8 cellular contexts compared by ENCODE assay signal in the genomic region with DNA sequence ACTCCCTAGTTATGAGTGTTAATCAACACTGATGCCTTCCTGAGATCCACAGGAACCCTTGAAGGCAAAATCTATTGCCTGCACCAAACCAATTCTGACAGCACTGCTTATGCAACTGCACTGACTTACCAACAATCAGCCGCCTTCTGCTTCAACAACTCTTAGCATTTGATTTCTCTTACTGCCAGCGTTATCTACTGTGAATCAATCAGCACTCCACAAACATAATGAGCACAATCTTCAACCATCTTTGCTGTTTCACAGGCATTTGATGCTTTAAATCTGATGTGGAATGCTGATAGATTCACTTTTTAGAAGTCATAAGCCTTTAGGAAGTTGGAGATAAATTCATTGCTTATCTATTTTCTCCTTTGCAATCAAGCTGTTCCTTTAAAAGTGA. TPM values are rescaled to one million over a fixed set of nuclear protein-coding genes. Genes with fewer than 3 reads are reported as not detected.
DNase-seq lines count a peak whose midpoint lies in the region; ATAC-seq and TF ChIP-seq lines count a peak whose summit lies in the region.
"Not testable (repeated sequence)": the region's sequence is repeated elsewhere in the genome, so short reads cannot be mapped to it uniquely, and the experiment has no call there.
"Had no signal": no experiment of that assay in that cellular context is flagged by ENCODE, and none has a peak within 500 bp of the region (broad histone marks: within the 10 kb centered on the region; RNA-seq: fewer than 3 reads in every experiment).

No MANE protein-coding gene starts in this region.

- CTCF ChIA-PET in CD8-positive, alpha-beta T cell (lab: Charles Lee), result interaction anchor here (1.5 to 4.1 kb wide), 2 partner anchors 377 to 474 kb away, joined by 4 to 50 read pairs; no protein-coding TSS in a partner anchor

- peaks cover 50% of the 10 kb centered on the region for H3K4me1 Mint-ChIP-seq in CD8-positive, alpha-beta T cell (ENCODE audit: low read depth)
- H3K4me1 Mint-ChIP-seq in activated CD4-positive, alpha-beta T cell treated with anti-CD3 and anti-CD28 coated beads, Interleukin-2, amount 10 ng/mL, durations not matched to agents 24 days and 14 days, result peaks cover 69% of the 10 kb centered on the region
- peaks cover 71% of the 10 kb centered on the region for H3K4me1 Mint-ChIP-seq in activated T-helper 1 cell treated with anti-CD3 and anti-CD28 coated beads, Interleukin-12 subunit alpha, Interleukin-12 subunit beta, Interleukin-2, Interleukin-4 antibody, amounts not matched to agents 30 ng/mL and 10 ng/mL and 1 ng/mL, durations not matched to agents 14 hours and 24 hours and 36 hours (ENCODE audit: low read depth)
- peaks cover 75% of the 10 kb centered on the region for H3K4me1 Mint-ChIP-seq in activated naive CD8-positive, alpha-beta T cell treated with anti-CD3 and anti-CD28 coated beads, Interleukin-2, amount 50 U/mL, for 24 hours
- H3K4me1 Mint-ChIP-seq in endodermal cell, result peaks cover 15% of the 10 kb centered on the region

- ATAC-seq in CD8-positive, alpha-beta T cell; activated naive CD8-positive, alpha-beta T cell treated with anti-CD3 and anti-CD28 coated beads, Interleukin-2, amount 50 U/mL, for 24 hours: not testable (repeated sequence)

- WGBS in endodermal cell (ENCODE audit: insufficient coverage in 1 of 2, insufficient read length in 1 of 2), 2 experiments, result 76 to 93% methylated on average over 2 of the region's 2 CpGs

- H3K27ac ChIP-seq in CD8-positive, alpha-beta T cell (ENCODE audit: low read depth, low read length); endodermal cell (ENCODE audit: low read depth, low read length): not testable (repeated sequence)
- peak overlapping the region; percentile 52 for H3K27ac ChIP-seq in neutrophil

- not testable (repeated sequence) for DNase-seq in CD8-positive, alpha-beta T cell; activated CD4-positive, alpha-beta T cell treated with anti-CD3 and anti-CD28 coated beads, Interleukin-2, amount 10 ng/mL, durations not matched to agents 24 days and 14 days; activated T-helper 1 cell treated with anti-CD3 and anti-CD28 coated beads, Interleukin-12 subunit alpha, Interleukin-12 subunit beta, Interleukin-2, Interleukin-4 antibody, amounts not matched to agents 30 ng/mL and 10 ng/mL and 1 ng/mL, durations not matched to agents 14 hours and 24 hours and 36 hours (ENCODE audit: low spot score); activated naive CD8-positive, alpha-beta T cell treated with anti-CD3 and anti-CD28 coated beads, Interleukin-2, amount 50 U/mL, for 24 hours; endodermal cell
- DNase-seq in NOMO-1 treated with DMSO at 0.1 percent for 48 hours (lab: John Stamatoyannopoulos, UW; ENCODE audit: unreplicated experiment), result peak; percentile 59

- not testable (repeated sequence) for H3K9me3 Mint-ChIP-seq in CD8-positive, alpha-beta T cell; activated CD4-positive, alpha-beta T cell treated with anti-CD3 and anti-CD28 coated beads, Interleukin-2, amount 10 ng/mL, durations not matched to agents 24 days and 14 days; activated T-helper 1 cell treated with anti-CD3 and anti-CD28 coated beads, Interleukin-12 subunit alpha, Interleukin-12 subunit beta, Interleukin-2, Interleukin-4 antibody, amounts not matched to agents 30 ng/mL and 10 ng/mL and 1 ng/mL, durations not matched to agents 14 hours and 24 hours and 36 hours; activated naive CD8-positive, alpha-beta T cell treated with anti-CD3 and anti-CD28 coated beads, Interleukin-2, amount 50 U/mL, for 24 hours; endodermal cell

- intact Hi-C loops in CD8-positive, alpha-beta T cell (cut with DNase I, micrococcal nuclease), result loop anchor here in 1 of 2 experiments (5.0 to 10.0 kb wide), 2 partner anchors 783 to 1644 kb away; no protein-coding TSS in a partner anchor
- intact Hi-C loops in activated CD4-positive, alpha-beta T cell treated with anti-CD3 and anti-CD28 coated beads, Interleukin-2, amount 10 ng/mL, durations not matched to agents 24 days and 14 days (cut with micrococcal nuclease), result not testable (repeated sequence)
- intact Hi-C loops in activated T-helper 1 cell treated with anti-CD3 and anti-CD28 coated beads, Interleukin-12 subunit alpha, Interleukin-12 subunit beta, Interleukin-2, Interleukin-4 antibody, amounts not matched to agents 30 ng/mL and 10 ng/mL and 1 ng/mL, durations not matched to agents 14 hours and 24 hours and 36 hours (cut with micrococcal nuclease), result loop anchor here (1.0 kb wide), 1 partner anchor 8 kb away; no protein-coding TSS in a partner anchor

- peak overlapping the region; percentile 38 for H3K27ac Mint-ChIP-seq in CD8-positive, alpha-beta T cell
- H3K27ac Mint-ChIP-seq in activated CD4-positive, alpha-beta T cell treated with anti-CD3 and anti-CD28 coated beads, Interleukin-2, amount 10 ng/mL, durations not matched to agents 24 days and 14 days, result peak overlapping the region; percentile 90
- H3K27ac Mint-ChIP-seq in activated T-helper 1 cell treated with anti-CD3 and anti-CD28 coated beads, Interleukin-12 subunit alpha, Interleukin-12 subunit beta, Interleukin-2, Interleukin-4 antibody, amounts not matched to agents 30 ng/mL and 10 ng/mL and 1 ng/mL, durations not matched to agents 14 hours and 24 hours and 36 hours, result peak overlapping the region; percentile 74
- H3K27ac Mint-ChIP-seq in activated naive CD8-positive, alpha-beta T cell treated with anti-CD3 and anti-CD28 coated beads, Interleukin-2, amount 50 U/mL, for 24 hours, result peak overlapping the region; percentile 73
- not testable (repeated sequence) for H3K27ac Mint-ChIP-seq in endodermal cell

- not testable (repeated sequence) for H3K9ac ChIP-seq in endodermal cell (ENCODE audit: extremely low read depth, low read length, poor library complexity, severe bottlenecking)

- not testable (repeated sequence) for H3K27me3 Mint-ChIP-seq in CD8-positive, alpha-beta T cell (ENCODE audit: low read depth); activated CD4-positive, alpha-beta T cell treated with anti-CD3 and anti-CD28 coated beads, Interleukin-2, amount 10 ng/mL, durations not matched to agents 24 days and 14 days; activated T-helper 1 cell treated with anti-CD3 and anti-CD28 coated beads, Interleukin-12 subunit alpha, Interleukin-12 subunit beta, Interleukin-2, Interleukin-4 antibody, amounts not matched to agents 30 ng/mL and 10 ng/mL and 1 ng/mL, durations not matched to agents 14 hours and 24 hours and 36 hours (ENCODE audit: insufficient read depth); activated naive CD8-positive, alpha-beta T cell treated with anti-CD3 and anti-CD28 coated beads, Interleukin-2, amount 50 U/mL, for 24 hours; endodermal cell (ENCODE audit: insufficient read depth)

- POLR2A ChIA-PET in CD8-positive, alpha-beta T cell (lab: Charles Lee), result interaction anchor here (0.6 kb wide), 1 partner anchor 79 kb away, joined by 3 read pairs; no protein-coding TSS in a partner anchor

- not testable (repeated sequence) for H3K36me3 ChIP-seq in CD8-positive, alpha-beta T cell (ENCODE audit: insufficient read depth, low read length)
- H3K36me3 ChIP-seq in endodermal cell (ENCODE audit: control insufficient read depth, insufficient read depth, low read length) (peaks cover 52% of the 10 kb centered on the region), neutrophil (peaks cover 20% of the 10 kb centered on the region)

- not testable (repeated sequence) for TF ChIP-seq CTCF in CD8-positive, alpha-beta T cell (IDR thresholded peaks at IDR 0.05); endodermal cell (conservative IDR thresholded peaks at IDR 0.05); neutrophil (IDR thresholded peaks at IDR 0.05)

- H3K4me3 Mint-ChIP-seq in CD8-positive, alpha-beta T cell; endodermal cell: not testable (repeated sequence)
- peak overlapping the region; percentile 58 for H3K4me3 Mint-ChIP-seq in activated CD4-positive, alpha-beta T cell treated with anti-CD3 and anti-CD28 coated beads, Interleukin-2, amount 10 ng/mL, durations not matched to agents 24 days and 14 days
- H3K4me3 Mint-ChIP-seq in activated T-helper 1 cell treated with anti-CD3 and anti-CD28 coated beads, Interleukin-12 subunit alpha, Interleukin-12 subunit beta, Interleukin-2, Interleukin-4 antibody, amounts not matched to agents 30 ng/mL and 10 ng/mL and 1 ng/mL, durations not matched to agents 14 hours and 24 hours and 36 hours, result peak overlapping the region; percentile 24
- H3K4me3 Mint-ChIP-seq in activated naive CD8-positive, alpha-beta T cell treated with anti-CD3 and anti-CD28 coated beads, Interleukin-2, amount 50 U/mL, for 24 hours, result peak overlapping the region; percentile 8

- not testable (repeated sequence) for H3K4me3 ChIP-seq in CD8-positive, alpha-beta T cell (ENCODE audit: low read depth, low read length); neutrophil (ENCODE audit: low read depth in 1 of 2, low read length in 1 of 2)
- peak overlapping the region; percentile 18 for H3K4me3 ChIP-seq in endodermal cell (ENCODE audit: low read length)

- peaks cover 15% of the 10 kb centered on the region for H3K4me1 ChIP-seq in CD8-positive, alpha-beta T cell (ENCODE audit: insufficient read depth, low read length)
- not testable (repeated sequence) for H3K4me1 ChIP-seq in endodermal cell (ENCODE audit: control insufficient read depth, insufficient read depth, low read length)
- H3K4me1 ChIP-seq in neutrophil (ENCODE audit: control insufficient read depth in 1 of 2, insufficient read depth in 1 of 2, low read depth in 1 of 2, low read length in 1 of 2), result peaks cover 19 to 26% of the 10 kb centered on the region in 2 experiments

- H3K27me3 ChIP-seq in CD8-positive, alpha-beta T cell (ENCODE audit: insufficient read depth, low read length); endodermal cell (ENCODE audit: control insufficient read depth, insufficient read depth, low read length, poor library complexity, severe bottlenecking); neutrophil: not testable (repeated sequence)

- H3K9me3 ChIP-seq in CD8-positive, alpha-beta T cell (ENCODE audit: low read length); endodermal cell (ENCODE audit: control insufficient read depth, low read length); neutrophil: not testable (repeated sequence)

- H3K36me3 Mint-ChIP-seq in CD8-positive, alpha-beta T cell, result peaks cover 60% of the 10 kb centered on the region
- peaks cover 73% of the 10 kb centered on the region for H3K36me3 Mint-ChIP-seq in activated CD4-positive, alpha-beta T cell treated with anti-CD3 and anti-CD28 coated beads, Interleukin-2, amount 10 ng/mL, durations not matched to agents 24 days and 14 days (ENCODE audit: low read depth)
- H3K36me3 Mint-ChIP-seq in activated T-helper 1 cell treated with anti-CD3 and anti-CD28 coated beads, Interleukin-12 subunit alpha, Interleukin-12 subunit beta, Interleukin-2, Interleukin-4 antibody, amounts not matched to agents 30 ng/mL and 10 ng/mL and 1 ng/mL, durations not matched to agents 14 hours and 24 hours and 36 hours (ENCODE audit: low read depth), result peaks cover 57% of the 10 kb centered on the region
- H3K36me3 Mint-ChIP-seq in activated naive CD8-positive, alpha-beta T cell treated with anti-CD3 and anti-CD28 coated beads, Interleukin-2, amount 50 U/mL, for 24 hours (ENCODE audit: low read depth), result peaks cover 61% of the 10 kb centered on the region
- H3K36me3 Mint-ChIP-seq in endodermal cell (ENCODE audit: low read depth), result peaks cover 49% of the 10 kb centered on the region

RNA-seq across cellular contexts. Expression of gene KYAT3, which starts 10.9 kb away (rescaled TPM):
- total RNA-seq in CD8-positive, alpha-beta T cell, result 10 to 100 TPM; 12.4 to 13.9 TPM
- total RNA-seq in activated CD4-positive, alpha-beta T cell treated with anti-CD3 and anti-CD28 coated beads, Interleukin-2, amount 10 ng/mL, durations not matched to agents 24 days and 14 days, result 32.0 and 32.9 TPM in 2 replicates
- 28.5 and 32.5 TPM in 2 replicates for total RNA-seq in activated T-helper 1 cell treated with anti-CD3 and anti-CD28 coated beads, Interleukin-12 subunit alpha, Interleukin-12 subunit beta, Interleukin-2, Interleukin-4 antibody, amounts not matched to agents 30 ng/mL and 10 ng/mL and 1 ng/mL, durations not matched to agents 14 hours and 24 hours and 36 hours
- 10 to 100 TPM; 33.9 to 36.4 TPM for total RNA-seq in endodermal cell
- polyA plus RNA-seq in endodermal cell (2013, experiment 1 of 2), result 54.1 TPM
- polyA plus RNA-seq in endodermal cell (2013, experiment 2 of 2), result 47.6 TPM

RNA-seq across cellular contexts. Expression of gene RBMXL1, which starts 10.9 kb away (rescaled TPM):
- 10 to 100 TPM; 23.1 to 24.7 TPM for total RNA-seq in CD8-positive, alpha-beta T cell
- total RNA-seq in activated CD4-positive, alpha-beta T cell treated with anti-CD3 and anti-CD28 coated beads, Interleukin-2, amount 10 ng/mL, durations not matched to agents 24 days and 14 days, result 34.5 and 37.0 TPM in 2 replicates
- total RNA-seq in activated T-helper 1 cell treated with anti-CD3 and anti-CD28 coated beads, Interleukin-12 subunit alpha, Interleukin-12 subunit beta, Interleukin-2, Interleukin-4 antibody, amounts not matched to agents 30 ng/mL and 10 ng/mL and 1 ng/mL, durations not matched to agents 14 hours and 24 hours and 36 hours, result 35.8 and 38.9 TPM in 2 replicates
- total RNA-seq in endodermal cell, result 10 to 100 TPM; 20.1 to 27.7 TPM
- polyA plus RNA-seq in endodermal cell (2013, experiment 1 of 2), result 9.7 TPM
- polyA plus RNA-seq in endodermal cell (2013, experiment 2 of 2), result 9.5 TPM

RNA-seq across cellular contexts. Expression of gene GBP3, which starts 41.2 kb away (rescaled TPM):
- 10 to 100 TPM; 18.6 to 21.6 TPM for total RNA-seq in CD8-positive, alpha-beta T cell
- total RNA-seq in activated CD4-positive, alpha-beta T cell treated with anti-CD3 and anti-CD28 coated beads, Interleukin-2, amount 10 ng/mL, durations not matched to agents 24 days and 14 days, result 7.1 and 8.1 TPM in 2 replicates
- total RNA-seq in activated T-helper 1 cell treated with anti-CD3 and anti-CD28 coated beads, Interleukin-12 subunit alpha, Interleukin-12 subunit beta, Interleukin-2, Interleukin-4 antibody, amounts not matched to agents 30 ng/mL and 10 ng/mL and 1 ng/mL, durations not matched to agents 14 hours and 24 hours and 36 hours, result 12.0 and 14.5 TPM in 2 replicates
- total RNA-seq in endodermal cell, result not detected
- polyA plus RNA-seq in endodermal cell (2013, experiment 1 of 2), result not detected
- polyA plus RNA-seq in endodermal cell (2013, experiment 2 of 2), result 0.12 TPM
- total RNA-seq: H9 had no signal
